ENCODE assay signal across 9 cellular contexts in genomic region chr7:74480861-74481417, GRCh38. TPM values are rescaled to one million over a fixed set of nuclear protein-coding genes. Genes with fewer than 3 reads are reported as not detected.
DNase-seq lines count a peak whose midpoint lies in the region; ATAC-seq and TF ChIP-seq lines count a peak whose summit lies in the region.
"Had no signal": no experiment of that assay in that cellular context is flagged by ENCODE, and none has a peak within 500 bp of the region (broad histone marks: within the 10 kb centered on the region; RNA-seq: fewer than 3 reads in every experiment).

No MANE protein-coding gene starts in this region.

- H3K27ac ChIP-seq in SK-N-SH (ENCODE audit: low read depth in 2 of 2, low read length in 1 of 2) (peak overlapping the region; percentile 73 to 83), trophoblast cell (ENCODE audit: low read depth, low read length) (peak overlapping the region; percentile 67)

- no peak overlapping the region for H3K14ac ChIP-seq in trophoblast cell (ENCODE audit: low read length)

- peak overlapping the region; percentile 38 for H4K91ac ChIP-seq in trophoblast cell (ENCODE audit: low read depth, low read length)

- WGBS in SK-N-SH (ENCODE audit: low lambda C conversion rate) = 74% methylated on average over 15 of the region's 16 CpGs
- no CpG with 5 or more reads among the region's 16 CpGs for WGBS in trophoblast cell (ENCODE audit: extremely low coverage, insufficient coverage, insufficient read length)

- H3K9me3 ChIP-seq in SK-N-SH (no peaks in the 10 kb centered on the region), trophoblast cell (ENCODE audit: insufficient read depth, low read depth, low read length) (no peaks in the 10 kb centered on the region), T-helper 17 cell (ENCODE audit: control insufficient read depth, low read length, poor library complexity, severe bottlenecking) (no peaks in the 10 kb centered on the region)

- H3K4me1 ChIP-seq in SK-N-SH (ENCODE audit: control insufficient read depth in 1 of 2, insufficient read depth in 2 of 2, low read depth in 1 of 2, low read length in 1 of 2) (peaks cover 50 to 52% of the 10 kb centered on the region in 2 experiments; a peak in 3 of 4 replicates), trophoblast cell (ENCODE audit: control insufficient read depth in 1 of 2, insufficient read depth in 2 of 2, low read length in 2 of 2) (peaks cover 14 to 27% of the 10 kb centered on the region in 2 experiments)

- H3K27me3 ChIP-seq in SK-N-SH (ENCODE audit: insufficient read depth) (no peaks in the 10 kb centered on the region), trophoblast cell (ENCODE audit: insufficient read depth, low read length) (no peaks in the 10 kb centered on the region)

- H4K12ac ChIP-seq in trophoblast cell (ENCODE audit: low read depth, low read length) = peak overlapping the region; percentile 17

- no peak for TF ChIP-seq RAD21 in SK-N-SH (IDR thresholded peaks at IDR 0.05; ENCODE audit: low read length)

- no peak for TF ChIP-seq EP300 in SK-N-SH (IDR thresholded peaks at IDR 0.05; ENCODE audit: borderline replicate concordance in 1 of 2, low read depth in 1 of 2, low read length in 1 of 2)

- H3K79me2 ChIP-seq in SK-N-SH (ENCODE audit: insufficient read depth) = peaks cover 80% of the 10 kb centered on the region
- peaks cover 3% of the 10 kb centered on the region for H3K79me2 ChIP-seq in trophoblast cell (ENCODE audit: control insufficient read depth, insufficient read depth, low read length, poor library complexity)

- TF ChIP-seq CTCF in SK-N-SH (IDR thresholded peaks at IDR 0.05) (no peak), foreskin fibroblast (IDR thresholded peaks at IDR 0.05; ENCODE audit: low read depth, low read length) (no peak), natural killer cell (IDR thresholded peaks at IDR 0.05) (no peak)

- ATAC-seq in T-helper 17 cell = no peak
- no peak for ATAC-seq in natural killer cell

- no peaks in the 10 kb centered on the region for H3K9me3 Mint-ChIP-seq in natural killer cell
- H3K9me3 Mint-ChIP-seq: memory B cell had no signal

- no peak overlapping the region for H3K23ac ChIP-seq in trophoblast cell (ENCODE audit: low read length)

- H3K36me3 ChIP-seq in SK-N-SH (replicated peaks in 1 of 2; ENCODE audit: control insufficient read depth in 1 of 2, insufficient read depth in 2 of 2, low read length in 1 of 2) = no peaks in the 10 kb centered on the region
- H3K36me3 ChIP-seq in trophoblast cell (ENCODE audit: control insufficient read depth in 1 of 2, insufficient read depth in 2 of 2, low read length in 2 of 2) = no peaks in the 10 kb centered on the region

- H2BK5ac ChIP-seq in trophoblast cell (ENCODE audit: low read depth, low read length, poor library complexity) = peak overlapping the region; percentile 10

- peaks cover 8% of the 10 kb centered on the region; the same call in 1 of the 2 replicates for H4K20me1 ChIP-seq in SK-N-SH (ENCODE audit: insufficient read depth)

- H2AK5ac ChIP-seq in trophoblast cell (ENCODE audit: low read length) = no peak overlapping the region

- intact Hi-C loops in natural killer cell (cut with micrococcal nuclease) = no loop called here

- peaks cover 26% of the 10 kb centered on the region for H3F3A ChIP-seq in SK-N-SH (replicated peaks; ENCODE audit: insufficient read depth)

- peak overlapping the region; percentile 14 for H2BK120ac ChIP-seq in trophoblast cell (ENCODE audit: insufficient read depth, low read length, poor library complexity)

- peak overlapping the region; percentile 21 for H3K18ac ChIP-seq in trophoblast cell (ENCODE audit: low read length)

- H3K4me3 ChIP-seq in SK-N-SH (ENCODE audit: low read depth in 2 of 2, low read length in 1 of 2) = peak overlapping the region in 1 of 2 experiments; percentile 28; a peak in 2 of 4 replicates
- H3K4me3 ChIP-seq in foreskin fibroblast (ENCODE audit: low read depth in 1 of 2, low read length in 2 of 2) = peak overlapping the region; percentile 47 to 55
- no peak overlapping the region for H3K4me3 ChIP-seq in trophoblast cell (ENCODE audit: low read depth, low read length)

- H2BK12ac ChIP-seq in trophoblast cell (ENCODE audit: low read length) = peak overlapping the region; percentile 41

- H2AFZ ChIP-seq in SK-N-SH (ENCODE audit: low read depth) (peak overlapping the region; percentile 68), trophoblast cell (ENCODE audit: insufficient read depth, low read length, poor library complexity) (no peak overlapping the region)

- CTCF ChIA-PET in SK-N-SH (lab: Yijun Ruan, JAX) = interaction anchor here (0.7 to 1.7 kb wide), 3 partner anchors 31 to 85 kb away, joined by 3 to 13 read pairs (median 4); no protein-coding TSS in a partner anchor

- peak; percentile 91 for DNase-seq in Caki2 (ENCODE audit: low read depth)
- DNase-seq in SK-N-SH = no peak
- DNase-seq in foreskin fibroblast = peak; percentile 45 to 75
- DNase-seq in trophoblast cell = peak; percentile 89 to 95
- DNase-seq in stimulated activated CD4-positive, alpha-beta T cell treated with anti-CD3 and anti-CD28 coated beads, Interleukin-4, amount 100 ng/mL, for 24 hours = no peak
- no peak for DNase-seq in T-helper 17 cell
- DNase-seq in natural killer cell = no peak
- DNase-seq in islet precursor cell = no peak

- H3K4ac ChIP-seq in trophoblast cell (ENCODE audit: low read depth, low read length) = peak overlapping the region; percentile 9

- H3K4me3 Mint-ChIP-seq in T-helper 17 cell = no peak overlapping the region
- H3K4me3 Mint-ChIP-seq in natural killer cell = no peak overlapping the region
- H3K4me3 Mint-ChIP-seq: memory B cell had no signal

- in situ Hi-C loops in Caki2 (cut with HindIII; ENCODE audit: low pct_unique_long_range_greater_than_20kb, low sequenced_read_pairs) = no loop called here

- H3K9ac ChIP-seq in SK-N-SH (peak overlapping the region; percentile 56), trophoblast cell (ENCODE audit: low read length) (no peak overlapping the region)

- peaks cover 9% of the 10 kb centered on the region for H3K79me1 ChIP-seq in trophoblast cell (ENCODE audit: low read length)

- H3K4me2 ChIP-seq in SK-N-SH (peak overlapping the region; percentile 70), trophoblast cell (ENCODE audit: low read length) (peak overlapping the region; percentile 41)

- H3K36me3 Mint-ChIP-seq in T-helper 17 cell (ENCODE audit: low read depth) (no peaks in the 10 kb centered on the region), natural killer cell (no peaks in the 10 kb centered on the region)
- H3K36me3 Mint-ChIP-seq: memory B cell had no signal

- peak overlapping the region; percentile 55 for H4K8ac ChIP-seq in trophoblast cell (ENCODE audit: low read depth, low read length)

- POLR2A ChIA-PET in SK-N-SH (lab: Yijun Ruan, JAX) = interaction anchor here (1.6 kb wide), 1 partner anchor 24 kb away, joined by 4 read pairs; no protein-coding TSS in a partner anchor

- H3K4me1 Mint-ChIP-seq in T-helper 17 cell = peaks cover 4% of the 10 kb centered on the region
- peaks cover 6 to 7% of the 10 kb centered on the region in 2 donors for H3K4me1 Mint-ChIP-seq in natural killer cell

- H3K27ac Mint-ChIP-seq in T-helper 17 cell (no peak overlapping the region), natural killer cell (no peak overlapping the region)
- H3K27ac Mint-ChIP-seq: memory B cell had no signal

- H3K27me3 Mint-ChIP-seq in T-helper 17 cell = peaks cover 8% of the 10 kb centered on the region
- H3K27me3 Mint-ChIP-seq in natural killer cell (ENCODE audit: low read depth in 2 of 2) = peaks cover 6% of the 10 kb centered on the region in 2 donors

- H3K9me2 ChIP-seq in SK-N-SH = no peaks in the 10 kb centered on the region

TF ChIP-seq in SK-N-SH, 30 proteins besides CTCF, POLR2A, EP300 and RAD21:
- TF ChIP-seq SMC3 (IDR thresholded peaks at IDR 0.05; ENCODE audit: low read depth, low read length) (no peak), FOSL2 (IDR thresholded peaks at IDR 0.05; ENCODE audit: borderline replicate concordance, low read depth) (no peak), POLR2AphosphoS5 (IDR thresholded peaks at IDR 0.05; ENCODE audit: low read depth, low read length) (no peak), FOXM1 (IDR thresholded peaks at IDR 0.05; ENCODE audit: low read depth) (no peak), JUND (IDR thresholded peaks at IDR 0.05) (no peak), NRF1 (IDR thresholded peaks at IDR 0.05; ENCODE audit: low read depth, low read length) (no peak), MAX (IDR thresholded peaks at IDR 0.05; ENCODE audit: low read depth) (no peak), EZH2phosphoT487 (IDR thresholded peaks at IDR 0.05; ENCODE audit: borderline replicate concordance, low read depth) (no peak), ZBTB33 (IDR thresholded peaks at IDR 0.05; ENCODE audit: borderline replicate concordance, low read depth) (no peak), ELF1 (IDR thresholded peaks at IDR 0.05) (no peak), MXI1 (IDR thresholded peaks at IDR 0.05; ENCODE audit: low read depth, low read length) (no peak), RFX5 (IDR thresholded peaks at IDR 0.05; ENCODE audit: low read length) (no peak)
TF ChIP-seq in SK-N-SH: peak in this region for 0.

RNA-seq across cellular contexts. Expression of gene GTF2IRD1, which starts 27.2 kb away (rescaled TPM):
- 25.1 and 33.4 TPM in 2 replicates for total RNA-seq in Caki2 (2014; rRNA removed; shearing (Covaris generic); ENCODE audit: low replicate concordance)
- polyA plus RNA-seq in SK-N-SH (2012; rRNA removed) = 20.2 and 26.4 TPM in 2 replicates
- polyA plus RNA-seq in SK-N-SH (2012; cell fraction: cytosol; rRNA removed) = 13.9 and 18.4 TPM in 2 replicates
- 29.0 and 37.8 TPM in 2 replicates for polyA plus RNA-seq in SK-N-SH (2012; cell fraction: nucleus; rRNA removed)
- 20.3 and 24.6 TPM in 2 replicates for polyA plus RNA-seq in trophoblast cell (2013)
- total RNA-seq in T-helper 17 cell = 1 to 10 TPM; 2.3 to 3.5 TPM
- total RNA-seq in natural killer cell = not detected

Comparison
In these comparisons a context has a peak if more than half of its experiments do, and no peak if none do; other contexts are left out.
1. DNase-seq: peak in Caki2 (single experiment), foreskin fibroblast (2 of 2) and trophoblast cell (2 of 2); none in SK-N-SH (single experiment), stimulated activated CD4-positive, alpha-beta T cell treated with anti-CD3 and anti-CD28 coated beads, Interleukin-4, amount 100 ng/mL, for 24 hours (single experiment), T-helper 17 cell (0 of 3), natural killer cell (single experiment) and islet precursor cell (single experiment).